In the genomic region with DNA sequence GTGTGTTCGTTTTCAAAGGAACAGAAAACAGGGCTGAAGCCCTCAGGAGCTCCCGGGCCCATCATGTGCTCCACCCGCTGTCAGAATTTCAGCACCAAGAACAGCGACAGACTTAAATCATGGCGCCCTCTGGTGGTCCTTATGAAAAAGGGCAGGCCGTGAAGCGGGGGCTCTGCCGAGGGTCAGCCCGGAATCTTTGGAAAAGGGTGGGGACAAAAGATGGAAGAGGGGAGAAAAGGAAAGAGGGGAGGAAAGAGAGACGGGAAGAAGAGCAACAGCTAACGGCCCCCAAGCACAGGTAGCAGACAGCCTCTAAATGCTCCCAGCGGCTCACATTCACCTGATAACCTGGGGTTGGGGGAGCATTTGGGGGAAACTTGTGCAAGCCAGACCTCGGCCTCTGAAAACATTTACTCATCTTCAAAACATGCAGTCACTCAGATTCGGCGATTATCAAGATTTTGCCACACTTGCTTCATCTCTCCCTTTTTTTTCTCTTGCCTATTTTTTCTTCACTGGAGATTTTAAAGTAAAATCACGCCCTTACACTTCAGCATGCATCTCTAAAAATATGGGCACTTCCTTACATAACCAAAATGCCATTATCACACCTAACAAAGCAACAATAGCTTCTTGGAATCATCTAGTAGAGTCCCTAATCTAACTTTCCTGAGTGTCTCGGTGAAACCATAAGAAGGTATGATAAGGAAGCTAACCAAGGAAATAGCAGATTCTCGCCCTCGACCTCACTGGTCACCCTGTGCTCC, we compare ENCODE assay signal across 8 cellular contexts. TPM values are rescaled to one million over a fixed set of nuclear protein-coding genes. Genes with fewer than 3 reads are reported as not detected.
DNase-seq lines count a peak whose midpoint lies in the region; ATAC-seq, FAIRE-seq and TF ChIP-seq lines count a peak whose summit lies in the region.

No MANE protein-coding gene starts in this region.

- peak; percentile 92 for FAIRE-seq in K562 (lab: Jason Lieb, UNC)

- H4K20me1 ChIP-seq in K562 (replicated peaks; ENCODE audit: control insufficient read depth, insufficient read depth, low read length), result peaks cover 17% of the 10 kb centered on the region

- H3K4me1 Mint-ChIP-seq in T-helper 2 cell treated with Interferon-gamma antibody and Interleukin-4, amounts not matched to agents 5 μg/mL and 100 μg/mL, for 36 hours (ENCODE audit: low read depth), result no peaks in the 10 kb centered on the region
- H3K4me1 Mint-ChIP-seq in immature natural killer cell, result no peaks in the 10 kb centered on the region

- TF ChIP-seq CTCF in K562 (IDR thresholded peaks at IDR 0.05 in 2 of 3, conservative IDR thresholded peaks at IDR 0.05 in 1 of 3; ENCODE audit: insufficient read depth in 2 of 3, low read depth in 1 of 3, low read length in 3 of 3), result peak; percentile 89 to 93 (median 91)

- H3K4me3 ChIP-seq in K562, result no peak overlapping the region

- no peak overlapping the region for H3K27ac Mint-ChIP-seq in T-helper 2 cell treated with Interferon-gamma antibody and Interleukin-4, amounts not matched to agents 5 μg/mL and 100 μg/mL, for 36 hours
- H3K27ac Mint-ChIP-seq in immature natural killer cell, result no peak overlapping the region

- under 1% methylated on average over 18 of the region's 19 CpGs for WGBS in K562 (ENCODE audit: insufficient coverage, low coverage, missing lambda C conversion rate)

- H3K36me3 ChIP-seq in K562 (ENCODE audit: control insufficient read depth, insufficient read depth, low read length), result no peaks in the 10 kb centered on the region

- no peaks in the 10 kb centered on the region for H3K79me2 ChIP-seq in K562 (ENCODE audit: control insufficient read depth, insufficient read depth, low read length)

- peak; percentile 54 to 78 for TF ChIP-seq RAD21 in K562 (CRISPR knock-in tag; conservative IDR thresholded peaks at IDR 0.05 in 1 of 2, IDR thresholded peaks at IDR 0.05 in 1 of 2)

- in situ Hi-C loops in K562 (cut with MboI), result no loop called here

- DNase-seq in NK-92 treated with Interleukin-12 subunit alpha and Interleukin-12 subunit beta, amount 100 ng/mL, for 24 hours (lab: John Stamatoyannopoulos, UW), result peak; percentile 33
- DNase-seq in NK-92 (lab: John Stamatoyannopoulos, UW; ENCODE audit: unreplicated experiment), result no peak
- peak; percentile 75 for DNase-seq in NAMALWA (ENCODE audit: low spot score)
- DNase-seq in T-helper 2 cell treated with Interferon-gamma antibody and Interleukin-4, amounts not matched to agents 5 μg/mL and 100 μg/mL, for 36 hours (ENCODE audit: low spot score), result peak; percentile 33
- peak; percentile 79 to 84 (median 82) for DNase-seq in K562 (ENCODE audit: extremely low read depth in 1 of 4, low spot score in 3 of 4)
- peak; percentile 27 to 59 (median 49) for DNase-seq in immature natural killer cell
- peak; percentile 35 for DNase-seq in stimulated activated CD4-positive, alpha-beta T cell treated with anti-CD3 and anti-CD28 coated beads, Interleukin-1b, Interleukin-23, amount 100 ng/mL, for 48 hours

- TF ChIP-seq EP300 in K562 (IDR thresholded peaks at IDR 0.05; ENCODE audit: low read length), result no peak

- intact Hi-C loops in K562 (cut with micrococcal nuclease), result loop anchor here (5.0 to 10.0 kb wide), 4 partner anchors 130 to 525 kb away; no protein-coding TSS in a partner anchor

- ATAC-seq in K562 (peak; percentile 87), HG02642 (IDR thresholded peaks at IDR 0.05; ENCODE audit: poor library complexity, unreplicated experiment) (no peak)

- no peaks in the 10 kb centered on the region for H3K4me1 ChIP-seq in K562 (replicated peaks in 1 of 2; ENCODE audit: control insufficient read depth in 2 of 2, insufficient read depth in 2 of 2, low read length in 2 of 2)

- POLR2A ChIA-PET in K562 (lab: Yijun Ruan, JAX), result interaction anchor here (0.6 to 1.0 kb wide), 3 partner anchors 13 to 76 kb away, joined by 3 read pairs; no protein-coding TSS in a partner anchor

- peaks cover 0 to 29% of the 10 kb centered on the region in 2 experiments; a peak in 2 of 5 replicates for H3K27me3 ChIP-seq in K562 (ENCODE audit: control insufficient read depth in 2 of 2, insufficient read depth in 2 of 2, low read length in 2 of 2)

- H2AFZ ChIP-seq in K562 (ENCODE audit: low read depth, low read length), result no peak overlapping the region

- no peaks in the 10 kb centered on the region for H3K36me3 Mint-ChIP-seq in T-helper 2 cell treated with Interferon-gamma antibody and Interleukin-4, amounts not matched to agents 5 μg/mL and 100 μg/mL, for 36 hours (ENCODE audit: low read depth)
- H3K36me3 Mint-ChIP-seq in immature natural killer cell, result no peaks in the 10 kb centered on the region

- no TSS peak for BruUV-seq in K562 (replicated peaks; lab: Mats Ljungman, UMichigan)

- CTCF ChIA-PET in K562 (lab: Yijun Ruan, JAX; ENCODE audit: low intra/inter-chr PET ratio), result interaction anchor here (0.7 to 1.2 kb wide), 2 partner anchors 64 to 215 kb away, joined by 3 to 5 read pairs; no protein-coding TSS in a partner anchor

- TF ChIP-seq POLR2A in K562 (conservative IDR thresholded peaks at IDR 0.05), result no peak

- no peaks in the 10 kb centered on the region for H3K9me3 Mint-ChIP-seq in T-helper 2 cell treated with Interferon-gamma antibody and Interleukin-4, amounts not matched to agents 5 μg/mL and 100 μg/mL, for 36 hours
- peaks cover 0 to 3% (median 0%) of the 10 kb centered on the region in 6 donors for H3K9me3 Mint-ChIP-seq in immature natural killer cell

- H3K9me3 ChIP-seq in K562 (replicated peaks; ENCODE audit: control insufficient read depth, insufficient read depth, low read depth, low read length), result no peaks in the 10 kb centered on the region

- no peak overlapping the region for H3K4me2 ChIP-seq in K562 (ENCODE audit: insufficient read depth, low read length)

- H3K4me3 Mint-ChIP-seq in T-helper 2 cell treated with Interferon-gamma antibody and Interleukin-4, amounts not matched to agents 5 μg/mL and 100 μg/mL, for 36 hours, result no peak overlapping the region
- H3K4me3 Mint-ChIP-seq in immature natural killer cell, result no peak overlapping the region

- no peaks in the 10 kb centered on the region for H3K9me1 ChIP-seq in K562 (ENCODE audit: control insufficient read depth, insufficient read depth, low read length)

- H3K27me3 Mint-ChIP-seq in T-helper 2 cell treated with Interferon-gamma antibody and Interleukin-4, amounts not matched to agents 5 μg/mL and 100 μg/mL, for 36 hours (ENCODE audit: low read depth), result peaks cover 3% of the 10 kb centered on the region
- peaks cover 6 to 26% (median 11%) of the 10 kb centered on the region in 3 donors for H3K27me3 Mint-ChIP-seq in immature natural killer cell (ENCODE audit: low read depth in 3 of 3)

- no peak overlapping the region for H3K27ac ChIP-seq in K562 (ENCODE audit: extremely low read depth, low read depth, low read length)

- H3K9ac ChIP-seq in K562 (ENCODE audit: insufficient read depth in 1 of 2, low read depth in 2 of 2, low read length in 2 of 2), result no peak overlapping the region

TF ChIP-seq in K562, 482 proteins besides CTCF, POLR2A, EP300 and RAD21 (continues in another document):
- TF ChIP-seq KLF13 (tag; IDR thresholded peaks at IDR 0.05; ENCODE audit: borderline replicate concordance, low read depth) (no peak), THRAP3 (IDR thresholded peaks at IDR 0.05; ENCODE audit: borderline replicate concordance) (no peak), RCOR1 (IDR thresholded peaks at IDR 0.05; ENCODE audit: borderline replicate concordance in 1 of 2, low read depth in 2 of 2, low read length in 2 of 2) (peak in 1 of 2 experiments; percentile 93; a peak in 2 of 4 replicates), ZNF197 (CRISPR knock-in tag; IDR thresholded peaks at IDR 0.05; ENCODE audit: low read depth) (peak; percentile 77)

RNA-seq across cellular contexts. Expression of a gene that starts 28.1 kb away (rescaled TPM):
- total RNA-seq in K562 (2011; cell fraction: chromatin; rRNA removed; ENCODE audit: low replicate concordance), result 7.7 and 16.2 TPM in 2 replicates
- 17.6 and 18.3 TPM in 2 replicates for total RNA-seq in K562 (2011; cell fraction: nucleolus; rRNA removed)
- 12.6 TPM in 2 replicates for total RNA-seq in K562 (2011; cell fraction: nucleoplasm; rRNA removed)
- total RNA-seq in K562 (2014; rRNA removed) (5.3 and 6.0 TPM in 2 replicates), K562 (2014; rRNA removed; fragmentation: Illumina TruSeq; extraction: Trizol) (1.7 TPM in 2 replicates), K562 (2015; rRNA removed; fragmentation: Illumina TruSeq; extraction: Trizol) (3.8 and 4.1 TPM in 2 replicates), K562 (2021) (8.5 and 8.8 TPM in 2 replicates)
- polyA plus RNA-seq in K562 (2011; rRNA removed) (2.5 and 3.7 TPM in 2 replicates), K562 (2014; fragmentation: Illumina TruSeq; extraction: Trizol) (3.7 and 4.8 TPM in 2 replicates), K562 (2014; fragmentation: Nextera tagmentation; extraction: Ambion mirVana) (under 1 TPM; 0.21 to 0.27 TPM), K562 (2014; rRNA removed) (4.2 and 4.9 TPM in 2 replicates), immature natural killer cell (10 to 100 TPM; 12.9 to 34.9 (median 15.3) TPM)
- polyA plus RNA-seq in K562 (2011; cell fraction: cytosol; rRNA removed), result 3.8 and 8.3 TPM in 2 replicates
- 8.0 and 12.5 TPM in 2 replicates for polyA plus RNA-seq in K562 (2011; cell fraction: nucleus; rRNA removed)
- 5.9 and 18.3 TPM in 2 replicates for polyA plus RNA-seq in K562 (2012)
- 2.5 and 3.6 TPM in 2 replicates for polyA minus RNA-seq in K562 (2011; rRNA and poly(A)+ RNA removed)
- polyA minus RNA-seq in K562 (2011; cell fraction: cytosol; rRNA and poly(A)+ RNA removed), result 6.9 and 13.0 TPM in 2 replicates
- polyA minus RNA-seq in K562 (2011; cell fraction: nucleus; rRNA and poly(A)+ RNA removed), result 5.7 and 6.0 TPM in 2 replicates
